ENCODE assay signal across 27 cellular contexts in the genomic region with DNA sequence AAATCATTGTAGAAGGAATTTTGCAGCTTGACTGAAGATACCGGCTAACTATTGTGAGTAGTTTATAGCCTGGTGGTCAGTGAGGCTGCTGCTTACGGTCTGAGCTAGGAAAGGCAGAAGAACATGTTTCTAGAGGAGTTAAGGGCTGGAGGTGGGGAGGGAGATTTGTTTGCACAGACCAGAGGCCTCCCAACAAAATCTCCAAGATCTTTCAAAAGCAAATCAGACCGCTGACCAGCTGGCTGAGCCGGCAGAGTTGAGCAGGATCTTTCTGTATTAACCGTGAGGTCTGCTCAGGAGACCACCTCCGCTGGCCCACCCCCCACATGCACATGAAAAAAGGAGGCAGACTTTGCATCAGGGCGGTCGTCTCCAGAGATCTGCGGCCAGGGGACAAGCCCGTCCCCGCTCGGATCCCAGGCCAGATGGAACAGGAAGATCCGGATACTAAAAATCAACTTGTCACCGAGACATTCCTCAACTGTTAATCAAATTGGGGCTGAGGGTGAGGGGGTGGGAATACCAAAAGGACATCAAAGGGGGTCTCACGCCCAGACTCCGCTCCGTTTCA.
DNase-seq lines count a peak whose midpoint lies in the region; TF ChIP-seq lines count a peak whose summit lies in the region.
"Had no signal": no experiment of that assay in that cellular context is flagged by ENCODE, and none has a peak within 500 bp of the region (broad histone marks: within the 10 kb centered on the region; RNA-seq: fewer than 3 reads in every experiment).

No MANE protein-coding gene starts in this region.

- H3K36me3 ChIP-seq in H7 (replicated peaks; ENCODE audit: control insufficient read depth, insufficient read depth, low read length) (no peaks in the 10 kb centered on the region), iPS-20b (ENCODE audit: insufficient read depth, low read depth, low read length) (no peaks in the 10 kb centered on the region)
- H3K36me3 ChIP-seq: adrenal gland, MG63, right lobe of liver, upper lobe of right lung had no signal

- H3K4me3 ChIP-seq in H7 (ENCODE audit: insufficient read depth, low read depth, low read length) (no peak overlapping the region), iPS-20b (ENCODE audit: low read length) (peak overlapping the region; percentile 46)
- H3K4me3 ChIP-seq: adrenal gland, K562, MG63, right lobe of liver, upper lobe of right lung had no signal

- H3K4me3 Mint-ChIP-seq in brain = peak overlapping the region; percentile 62 to 71 (median 69)
- no peak overlapping the region for H3K4me3 Mint-ChIP-seq in progenitor cell of endocrine pancreas (ENCODE audit: low read depth)
- H3K4me3 Mint-ChIP-seq: activated T-cell treated with anti-CD3 and anti-CD28 coated beads, Interleukin-2, amount 50 U/mL, for 4 hours; naive thymus-derived CD8-positive, alpha-beta T cell had no signal

- H3K27ac Mint-ChIP-seq in brain (peak overlapping the region; percentile 93 to 98 (median 95)), progenitor cell of endocrine pancreas (peak overlapping the region; percentile 6)
- H3K27ac Mint-ChIP-seq: naive thymus-derived CD8-positive, alpha-beta T cell had no signal

- H3K4me1 Mint-ChIP-seq in brain = peaks cover 94% of the 10 kb centered on the region
- peaks cover 20% of the 10 kb centered on the region for H3K4me1 Mint-ChIP-seq in progenitor cell of endocrine pancreas (ENCODE audit: low read depth)

- H3K27me3 ChIP-seq in H7 (ENCODE audit: control insufficient read depth, insufficient read depth, low read length) (no peaks in the 10 kb centered on the region), iPS-20b (ENCODE audit: insufficient read depth, low read length) (no peaks in the 10 kb centered on the region; the same call in 1 of the 2 replicates)
- H3K27me3 ChIP-seq: adrenal gland, MG63 had no signal

- H3K27me3 Mint-ChIP-seq in brain (peaks cover 7% of the 10 kb centered on the region), progenitor cell of endocrine pancreas (peaks cover 58% of the 10 kb centered on the region)

- H3K9me3 ChIP-seq in iPS-20b (ENCODE audit: insufficient read depth, low read depth, low read length) = no peaks in the 10 kb centered on the region
- H3K9me3 ChIP-seq: adrenal gland, MG63, right lobe of liver, upper lobe of right lung had no signal

- peaks cover 32% of the 10 kb centered on the region for H3K4me1 ChIP-seq in iPS-20b (ENCODE audit: insufficient read depth, low read length)
- H3K4me1 ChIP-seq: adrenal gland, right lobe of liver, upper lobe of right lung had no signal

- DNase-seq in H7 (peak; percentile 59), progenitor cell of endocrine pancreas (ENCODE audit: low spot score, unreplicated experiment) (no peak), HCEC 1CT (no peak), UCSD-AML1 (lab: John Stamatoyannopoulos, UW; ENCODE audit: unreplicated experiment) (no peak), mucosa of gallbladder (ENCODE audit: low spot score) (no peak), NCI-H1436 treated with DMSO at 0.1 percent for 48 hours (lab: John Stamatoyannopoulos, UW) (no peak)
- DNase-seq: activated CD4-positive, CD25-positive, alpha-beta regulatory T cell treated with anti-CD3 and anti-CD28 coated beads, Interleukin-2, amount 50 U/mL, for 72 hours; activated CD8-positive, alpha-beta memory T cell treated with anti-CD3 and anti-CD28 coated beads for 24 hours; activated naive CD4-positive, alpha-beta T cell; activated T-cell treated with anti-CD3 and anti-CD28 coated beads, Interleukin-2, amount 50 U/mL, for 4 hours; Calu3; dermis blood vessel endothelial cell; foreskin fibroblast; kidney; mammary epithelial cell; MG63; naive thymus-derived CD8-positive, alpha-beta T cell; NCI-H146; NCI-H510A treated with DMSO at 0.1 percent for 48 hours; right lobe of liver; stimulated activated CD4-positive, alpha-beta T cell treated with anti-CD3 and anti-CD28 coated beads, Interleukin-15, amount 100 ng/mL, for 24 hours; upper lobe of right lung had no signal

- H3K9me3 Mint-ChIP-seq in brain = no peaks in the 10 kb centered on the region
- H3K9me3 Mint-ChIP-seq in progenitor cell of endocrine pancreas (ENCODE audit: low read depth) = no peaks in the 10 kb centered on the region
- H3K9me3 Mint-ChIP-seq: activated T-cell treated with anti-CD3 and anti-CD28 coated beads, Interleukin-2, amount 50 U/mL, for 4 hours had no signal

- peak overlapping the region; percentile 44 for H3K27ac ChIP-seq in iPS-20b (ENCODE audit: low read length)
- H3K27ac ChIP-seq: adrenal gland, epithelial cell of prostate, right lobe of liver, upper lobe of right lung had no signal

- peak overlapping the region; percentile 55; the same call in 1 of the 2 replicates for H3K9ac ChIP-seq in iPS-20b (ENCODE audit: low read depth, low read length)

- H3K36me3 Mint-ChIP-seq in brain = no peaks in the 10 kb centered on the region
- no peaks in the 10 kb centered on the region for H3K36me3 Mint-ChIP-seq in progenitor cell of endocrine pancreas (ENCODE audit: insufficient read depth)
- H3K36me3 Mint-ChIP-seq: naive thymus-derived CD8-positive, alpha-beta T cell had no signal

- TF ChIP-seq CTCF in brain (conservative IDR thresholded peaks at IDR 0.05) (no peak), progenitor cell of endocrine pancreas (IDR thresholded peaks at IDR 0.05; ENCODE audit: unreplicated experiment) (no peak)
